In the genomic region with DNA sequence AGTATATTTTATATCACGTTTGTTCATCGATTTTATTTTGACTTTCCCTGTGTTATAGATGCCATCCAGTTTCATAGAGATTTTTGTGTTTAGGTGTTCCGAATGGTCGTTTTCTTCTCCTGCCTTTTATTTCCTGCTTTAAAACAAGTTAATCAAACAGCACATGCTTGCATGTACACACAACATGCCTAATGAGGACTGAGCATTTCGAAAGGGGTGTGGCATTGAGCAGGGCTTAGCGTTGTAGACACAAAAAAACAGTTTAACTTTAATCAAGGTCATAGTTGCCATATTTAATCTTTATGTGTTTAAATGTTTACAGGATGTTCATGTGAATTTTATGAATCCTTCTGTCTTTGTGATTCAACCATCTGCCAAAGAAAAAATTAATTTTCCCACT, we compare ENCODE assay signal across 1 cellular context.
TF ChIP-seq lines count a peak whose summit lies in the region.

No MANE protein-coding gene starts in this region.

TF ChIP-seq in GM23338, 12 proteins besides CTCF, POLR2A, EP300 and RAD21 (continued from another document):
- no peak for TF ChIP-seq ZNF462 (CRISPR knock-in tag; IDR thresholded peaks at IDR 0.05)
- no peak for TF ChIP-seq ZNF331 (CRISPR knock-in tag; IDR thresholded peaks at IDR 0.05; ENCODE audit: low read depth)
- no peak for TF ChIP-seq EZH2 (IDR thresholded peaks at IDR 0.05; ENCODE audit: low read depth, unreplicated experiment)
